In genomic region chr13:32164622-32165268, GRCh38 we compare ENCODE assay signal across 9 cellular contexts.
A peak's percentile ranks its signal among the peaks of the same experiment; 100 is the strongest.
DNase-seq lines count a peak whose midpoint lies in the region; ATAC-seq and TF ChIP-seq lines count a peak whose summit lies in the region.
"Had no signal": no experiment of that assay in that cellular context is flagged by ENCODE, and none has a peak within 500 bp of the region (broad histone marks: within the 10 kb centered on the region; RNA-seq: fewer than 3 reads in every experiment).

No MANE protein-coding gene starts in this region.

- in situ Hi-C loops in SK-MEL-5 (cut with HindIII; ENCODE audit: low pct_unique_long_range_greater_than_20kb, low sequenced_read_pairs): no loop called here

- H3K27ac Mint-ChIP-seq in endothelial cell (ENCODE audit: unreplicated experiment) (no peak overlapping the region), mesothelial cell of epicardium (no peak overlapping the region)
- H3K27ac Mint-ChIP-seq: T-helper 1 cell treated with Interleukin-12 subunit alpha and Interleukin-12 subunit beta and Interleukin-4 antibody, amounts not matched to agents 30 μg/mL and 1 μg/mL, for 36 hours had no signal

- peak; percentile 37 for DNase-seq in CMK (ENCODE audit: low read depth)
- DNase-seq in NCI-H1048 (lab: John Stamatoyannopoulos, UW): peak; percentile 18
- DNase-seq in SK-MEL-5 (ENCODE audit: low read depth, low spot score): peak; percentile 91
- peak; percentile 35 for DNase-seq in endothelial cell (ENCODE audit: low spot score)
- DNase-seq in mesothelial cell of epicardium (ENCODE audit: low spot score in 2 of 2, unreplicated experiment in 2 of 2): no peak

- peak; percentile 69 for ATAC-seq in GM19452 (IDR thresholded peaks at IDR 0.05; ENCODE audit: unreplicated experiment)
- no peak for ATAC-seq in GM18498 (IDR thresholded peaks at IDR 0.05; ENCODE audit: unreplicated experiment)
- ATAC-seq in HG02610 (IDR thresholded peaks at IDR 0.05; ENCODE audit: unreplicated experiment): no peak

- H3K4me1 Mint-ChIP-seq in endothelial cell (ENCODE audit: unreplicated experiment) (peaks cover 8% of the 10 kb centered on the region), mesothelial cell of epicardium (peaks cover 39% of the 10 kb centered on the region)

- H3K9me3 Mint-ChIP-seq in endothelial cell (ENCODE audit: unreplicated experiment) (no peaks in the 10 kb centered on the region), mesothelial cell of epicardium (no peaks in the 10 kb centered on the region)
- H3K9me3 Mint-ChIP-seq: T-helper 1 cell treated with Interleukin-12 subunit alpha and Interleukin-12 subunit beta and Interleukin-4 antibody, amounts not matched to agents 30 μg/mL and 1 μg/mL, for 36 hours had no signal

- TF ChIP-seq CTCF in endothelial cell (IDR thresholded peaks at IDR 0.05; ENCODE audit: unreplicated experiment) (peak; percentile 51), mesothelial cell of epicardium (IDR thresholded peaks at IDR 0.05; ENCODE audit: unreplicated experiment) (peak; percentile 36)

- H3K36me3 Mint-ChIP-seq in endothelial cell (ENCODE audit: low read depth, unreplicated experiment) (no peaks in the 10 kb centered on the region), mesothelial cell of epicardium (peaks cover 19% of the 10 kb centered on the region)

- H3K4me3 Mint-ChIP-seq in endothelial cell (ENCODE audit: unreplicated experiment) (no peak overlapping the region), mesothelial cell of epicardium (no peak overlapping the region)
- H3K4me3 Mint-ChIP-seq: T-helper 1 cell treated with Interleukin-12 subunit alpha and Interleukin-12 subunit beta and Interleukin-4 antibody, amounts not matched to agents 30 μg/mL and 1 μg/mL, for 36 hours had no signal

- H3K27me3 Mint-ChIP-seq in endothelial cell (ENCODE audit: unreplicated experiment): no peaks in the 10 kb centered on the region
- no peaks in the 10 kb centered on the region for H3K27me3 Mint-ChIP-seq in mesothelial cell of epicardium (ENCODE audit: low read depth)

Comparison
In these comparisons a context has a peak if more than half of its experiments do, and no peak if none do; other contexts are left out.
1. DNase-seq: peak in CMK (single experiment), NCI-H1048 (single experiment), SK-MEL-5 (single experiment) and endothelial cell (single experiment); none in mesothelial cell of epicardium (0 of 2).